In genomic region chrX:16177260-16177659, GRCh38 we compare ENCODE assay signal across 19 cellular contexts.
"Had no signal": no experiment of that assay in that cellular context is flagged by ENCODE, and none has a peak within 500 bp of the region (broad histone marks: within the 10 kb centered on the region; RNA-seq: fewer than 3 reads in every experiment).

No MANE protein-coding gene starts in this region.

- DNase-seq: effector CD4-positive, alpha-beta T cell; foreskin melanocyte; head of caudate nucleus; left colon; left ventricle myocardium superior; mucosa of descending colon; naive thymus-derived CD8-positive, alpha-beta T cell; psoas muscle; retina; right lobe of liver; stimulated activated CD4-positive, alpha-beta T cell treated with anti-CD3 and anti-CD28 coated beads, Interleukin-2, amount 100 ng/mL, for 24 hours; stimulated activated CD4-positive, alpha-beta T cell treated with anti-CD3 and anti-CD28 coated beads, Interleukin-4, amount 100 ng/mL, for 4 hours; stimulated activated naive B cell treated with anti-CD40 and anti-IgM and Interleukin-4, amounts not matched to agents 10 μg/mL and 1 μg/mL and 100 μg/mL, for 72 hours; stimulated activated naive CD8-positive, alpha-beta T cell treated with anti-CD3 and anti-CD28 coated beads, Interleukin-15, amount 100 ng/mL, for 72 hours; transverse colon had no signal

- H3K27me3 ChIP-seq: hepatocyte, neutrophil, right lobe of liver, transverse colon had no signal

- H3K27ac ChIP-seq: coronary artery, hepatocyte, neutrophil, psoas muscle, right lobe of liver, thoracic aorta, transverse colon had no signal

- H3K4me3 ChIP-seq: coronary artery, hepatocyte, mucosa of descending colon, psoas muscle, right lobe of liver, thoracic aorta, transverse colon had no signal

- ATAC-seq: left colon; left ventricle myocardium superior; mucosa of descending colon; naive thymus-derived CD8-positive, alpha-beta T cell; psoas muscle; right lobe of liver; stimulated activated naive B cell treated with anti-CD40 and anti-IgM and Interleukin-4, amounts not matched to agents 10 μg/mL and 1 μg/mL and 100 μg/mL, for 72 hours; stimulated activated naive CD8-positive, alpha-beta T cell treated with anti-CD3 and anti-CD28 coated beads, Interleukin-15, amount 100 ng/mL, for 72 hours had no signal

- H3K36me3 ChIP-seq: neutrophil, right lobe of liver, thoracic aorta, transverse colon had no signal

- H3K9me3 ChIP-seq: mucosa of descending colon, neutrophil, psoas muscle, right lobe of liver, thoracic aorta, transverse colon had no signal

- H3K4me1 ChIP-seq: psoas muscle, right lobe of liver, transverse colon had no signal
